2 cellular contexts compared by ENCODE assay signal in the genomic region with DNA sequence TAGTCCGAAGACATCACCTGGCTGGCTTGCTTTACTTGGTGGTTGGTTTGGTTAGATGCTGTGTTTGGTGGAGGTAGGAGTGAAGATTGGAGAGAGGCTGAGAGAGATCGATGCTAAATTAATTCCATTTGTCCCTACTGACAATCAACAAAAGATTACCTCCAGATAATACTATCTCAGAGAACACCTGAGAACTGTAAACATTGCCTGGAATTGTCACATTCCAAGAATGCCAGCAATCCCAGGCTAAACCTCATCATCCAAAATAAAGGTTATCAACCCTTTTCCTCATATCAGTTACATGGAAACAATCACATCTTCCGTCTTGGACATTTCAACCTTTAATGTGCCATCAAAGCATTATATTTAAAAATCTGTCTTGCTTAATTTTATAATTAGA.
TF ChIP-seq lines count a peak whose summit lies in the region.

No MANE protein-coding gene starts in this region.

TF ChIP-seq in GM23338, 12 proteins besides CTCF, POLR2A, EP300 and RAD21 (continued from another document):
- TF ChIP-seq, protein P1, sequence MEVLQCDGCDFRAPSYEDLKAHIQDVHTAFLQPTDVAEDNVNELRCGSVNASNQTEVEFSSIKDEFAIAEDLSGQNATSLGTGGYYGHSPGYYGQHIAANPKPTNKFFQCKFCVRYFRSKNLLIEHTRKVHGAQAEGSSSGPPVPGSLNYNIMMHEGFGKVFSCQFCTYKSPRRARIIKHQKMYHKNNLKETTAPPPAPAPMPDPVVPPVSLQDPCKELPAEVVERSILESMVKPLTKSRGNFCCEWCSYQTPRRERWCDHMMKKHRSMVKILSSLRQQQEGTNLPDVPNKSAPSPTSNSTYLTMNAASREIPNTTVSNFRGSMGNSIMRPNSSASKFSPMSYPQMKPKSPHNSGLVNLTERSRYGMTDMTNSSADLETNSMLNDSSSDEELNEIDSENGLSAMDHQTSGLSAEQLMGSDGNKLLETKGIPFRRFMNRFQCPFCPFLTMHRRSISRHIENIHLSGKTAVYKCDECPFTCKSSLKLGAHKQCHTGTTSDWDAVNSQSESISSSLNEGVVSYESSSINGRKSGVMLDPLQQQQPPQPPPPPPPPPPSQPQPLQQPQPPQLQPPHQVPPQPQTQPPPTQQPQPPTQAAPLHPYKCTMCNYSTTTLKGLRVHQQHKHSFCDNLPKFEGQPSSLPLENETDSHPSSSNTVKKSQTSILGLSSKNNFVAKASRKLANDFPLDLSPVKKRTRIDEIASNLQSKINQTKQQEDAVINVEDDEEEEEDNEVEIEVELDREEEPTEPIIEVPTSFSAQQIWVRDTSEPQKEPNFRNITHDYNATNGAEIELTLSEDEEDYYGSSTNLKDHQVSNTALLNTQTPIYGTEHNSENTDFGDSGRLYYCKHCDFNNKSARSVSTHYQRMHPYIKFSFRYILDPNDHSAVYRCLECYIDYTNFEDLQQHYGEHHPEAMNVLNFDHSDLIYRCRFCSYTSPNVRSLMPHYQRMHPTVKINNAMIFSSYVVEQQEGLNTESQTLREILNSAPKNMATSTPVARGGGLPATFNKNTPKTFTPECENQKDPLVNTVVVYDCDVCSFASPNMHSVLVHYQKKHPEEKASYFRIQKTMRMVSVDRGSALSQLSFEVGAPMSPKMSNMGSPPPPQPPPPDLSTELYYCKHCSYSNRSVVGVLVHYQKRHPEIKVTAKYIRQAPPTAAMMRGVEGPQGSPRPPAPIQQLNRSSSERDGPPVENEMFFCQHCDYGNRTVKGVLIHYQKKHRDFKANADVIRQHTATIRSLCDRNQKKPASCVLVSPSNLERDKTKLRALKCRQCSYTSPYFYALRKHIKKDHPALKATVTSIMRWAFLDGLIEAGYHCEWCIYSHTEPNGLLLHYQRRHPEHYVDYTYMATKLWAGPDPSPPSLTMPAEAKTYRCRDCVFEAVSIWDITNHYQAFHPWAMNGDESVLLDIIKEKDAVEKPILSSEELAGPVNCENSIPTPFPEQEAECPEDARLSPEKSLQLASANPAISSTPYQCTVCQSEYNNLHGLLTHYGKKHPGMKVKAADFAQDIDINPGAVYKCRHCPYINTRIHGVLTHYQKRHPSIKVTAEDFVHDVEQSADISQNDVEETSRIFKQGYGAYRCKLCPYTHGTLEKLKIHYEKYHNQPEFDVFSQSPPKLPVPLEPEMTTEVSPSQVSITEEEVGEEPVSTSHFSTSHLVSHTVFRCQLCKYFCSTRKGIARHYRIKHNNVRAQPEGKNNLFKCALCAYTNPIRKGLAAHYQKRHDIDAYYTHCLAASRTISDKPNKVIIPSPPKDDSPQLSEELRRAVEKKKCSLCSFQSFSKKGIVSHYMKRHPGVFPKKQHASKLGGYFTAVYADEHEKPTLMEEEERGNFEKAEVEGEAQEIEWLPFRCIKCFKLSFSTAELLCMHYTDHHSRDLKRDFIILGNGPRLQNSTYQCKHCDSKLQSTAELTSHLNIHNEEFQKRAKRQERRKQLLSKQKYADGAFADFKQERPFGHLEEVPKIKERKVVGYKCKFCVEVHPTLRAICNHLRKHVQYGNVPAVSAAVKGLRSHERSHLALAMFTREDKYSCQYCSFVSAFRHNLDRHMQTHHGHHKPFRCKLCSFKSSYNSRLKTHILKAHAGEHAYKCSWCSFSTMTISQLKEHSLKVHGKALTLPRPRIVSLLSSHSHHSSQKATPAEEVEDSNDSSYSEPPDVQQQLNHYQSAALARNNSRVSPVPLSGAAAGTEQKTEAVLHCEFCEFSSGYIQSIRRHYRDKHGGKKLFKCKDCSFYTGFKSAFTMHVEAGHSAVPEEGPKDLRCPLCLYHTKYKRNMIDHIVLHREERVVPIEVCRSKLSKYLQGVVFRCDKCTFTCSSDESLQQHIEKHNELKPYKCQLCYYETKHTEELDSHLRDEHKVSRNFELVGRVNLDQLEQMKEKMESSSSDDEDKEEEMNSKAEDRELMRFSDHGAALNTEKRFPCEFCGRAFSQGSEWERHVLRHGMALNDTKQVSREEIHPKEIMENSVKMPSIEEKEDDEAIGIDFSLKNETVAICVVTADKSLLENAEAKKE (CRISPR knock-in tag; IDR thresholded peaks at IDR 0.05) = no peak

TF ChIP-seq in WTC11, 78 proteins besides CTCF, POLR2A, EP300 and RAD21 (continued from another document):
- TF ChIP-seq, protein P2, sequence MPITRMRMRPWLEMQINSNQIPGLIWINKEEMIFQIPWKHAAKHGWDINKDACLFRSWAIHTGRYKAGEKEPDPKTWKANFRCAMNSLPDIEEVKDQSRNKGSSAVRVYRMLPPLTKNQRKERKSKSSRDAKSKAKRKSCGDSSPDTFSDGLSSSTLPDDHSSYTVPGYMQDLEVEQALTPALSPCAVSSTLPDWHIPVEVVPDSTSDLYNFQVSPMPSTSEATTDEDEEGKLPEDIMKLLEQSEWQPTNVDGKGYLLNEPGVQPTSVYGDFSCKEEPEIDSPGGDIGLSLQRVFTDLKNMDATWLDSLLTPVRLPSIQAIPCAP (CRISPR knock-in tag; IDR thresholded peaks at IDR 0.05) = no peak
